Comparison of ENCODE assay signal across 1 cellular context in genomic region chr17:949623-950338, GRCh38.
TF ChIP-seq lines count a peak whose summit lies in the region.

No MANE protein-coding gene starts in this region.

TF ChIP-seq in GM23338, 12 proteins besides CTCF, POLR2A, EP300 and RAD21 (continued from another document):
- 0 out of 2 replicates have a peak, but pooled peaks have one; percentile 19 for TF ChIP-seq ZNF462 (CRISPR knock-in tag; IDR thresholded peaks at IDR 0.05)
